In the genomic region with DNA sequence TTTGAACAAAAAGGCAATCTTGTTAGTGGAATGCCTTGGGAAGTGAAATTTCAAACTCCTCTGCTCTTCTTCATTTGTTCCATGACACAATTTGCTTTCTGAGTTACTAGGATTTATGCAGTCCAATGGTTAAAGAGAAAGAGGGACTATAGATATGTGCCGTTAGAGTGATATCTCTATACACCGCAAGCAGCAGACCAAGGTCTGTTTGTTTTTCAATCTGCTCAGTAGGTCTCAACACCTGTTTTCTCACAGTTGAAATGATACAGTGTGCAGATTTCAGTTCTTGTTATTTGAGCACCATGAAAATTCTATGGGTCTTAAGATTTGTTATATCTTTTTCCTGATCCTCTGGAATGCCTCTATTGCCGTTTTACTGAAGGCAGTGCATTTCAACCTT, we compare ENCODE assay signal across 21 cellular contexts.
DNase-seq lines count a peak whose midpoint lies in the region; ATAC-seq and TF ChIP-seq lines count a peak whose summit lies in the region.
"Had no signal": no experiment of that assay in that cellular context is flagged by ENCODE, and none has a peak within 500 bp of the region (broad histone marks: within the 10 kb centered on the region; RNA-seq: fewer than 3 reads in every experiment).

No MANE protein-coding gene starts in this region.

- peaks cover 51% of the 10 kb centered on the region for H3K4me1 Mint-ChIP-seq in chondrocyte (ENCODE audit: low read depth)

- TF ChIP-seq EP300 in ovary (IDR thresholded peaks at IDR 0.05), result no peak

- H3K36me3 Mint-ChIP-seq in chondrocyte (ENCODE audit: low read depth), result no peaks in the 10 kb centered on the region

- no peak overlapping the region for H3K4me2 ChIP-seq in neuronal stem cell (ENCODE audit: insufficient read depth, low read length, poor library complexity, severe bottlenecking)
- H3K4me2 ChIP-seq: A549 had no signal

- H3K27me3 Mint-ChIP-seq in chondrocyte (ENCODE audit: low read depth), result no peaks in the 10 kb centered on the region

- H3K4ac ChIP-seq in neuronal stem cell (ENCODE audit: low read length), result no peak overlapping the region

- H3K4me1 ChIP-seq in neuronal stem cell (ENCODE audit: control insufficient read depth in 2 of 2, insufficient read depth in 1 of 2, low read depth in 1 of 2, low read length in 2 of 2), result peaks cover 0 to 5% of the 10 kb centered on the region in 2 donors
- no peaks in the 10 kb centered on the region for H3K4me1 ChIP-seq in ovary (ENCODE audit: insufficient read depth)

- H2BK15ac ChIP-seq in neuronal stem cell (ENCODE audit: low read length), result no peak overlapping the region

- H2AFZ ChIP-seq in neuronal stem cell (ENCODE audit: low read length), result no peak overlapping the region

- H4K8ac ChIP-seq in neuronal stem cell (ENCODE audit: low read depth, low read length), result no peak overlapping the region

- H3K14ac ChIP-seq in neuronal stem cell (ENCODE audit: low read length), result no peak overlapping the region

- H3K36me3 ChIP-seq in neuronal stem cell (replicated peaks in 1 of 2; ENCODE audit: control insufficient read depth in 2 of 2, insufficient read depth in 2 of 2, low read length in 2 of 2) (no peaks in the 10 kb centered on the region), ovary (no peaks in the 10 kb centered on the region)

- TF ChIP-seq POLR2A in GM18505 (IDR thresholded peaks at IDR 0.05; ENCODE audit: borderline replicate concordance, extremely low read depth, insufficient read depth, insufficient read length) (no peak), ovary (IDR thresholded peaks at IDR 0.05) (no peak)

- no peaks in the 10 kb centered on the region for H3K79me1 ChIP-seq in neuronal stem cell (ENCODE audit: low read depth, low read length)

- H3K27ac ChIP-seq in neuronal stem cell (replicated peaks; ENCODE audit: low read length) (peak overlapping the region; percentile 50), ovary (no peak overlapping the region)
- H3K27ac ChIP-seq: A549 had no signal

- peak; percentile 33 for DNase-seq in NCI-H82 treated with DMSO at 0.1 percent for 48 hours (lab: John Stamatoyannopoulos, UW; ENCODE audit: unreplicated experiment)
- no peak for DNase-seq in chondrocyte (ENCODE audit: low spot score)
- peak; percentile 18 for DNase-seq in neuronal stem cell (ENCODE audit: low spot score)
- DNase-seq in ovary, result no peak
- no peak for DNase-seq in Kasumi-1 (lab: John Stamatoyannopoulos, UW)
- DNase-seq: C1 segment of cervical spinal cord; CD4-positive, alpha-beta memory T cell; COR-L47; HCEC 1CT; KG1; MM.1S; NCI-H2029; NCI-H2227 treated with DMSO at 0.1 percent for 48 hours; NCI-H526 treated with DMSO at 0.1 percent for 48 hours; NK-92 treated with Interleukin-12 subunit alpha and Interleukin-12 subunit beta, amount 100 ng/mL, for 24 hours; PC-3; Right ventricle myocardium superior had no signal

- H2BK5ac ChIP-seq in neuronal stem cell (ENCODE audit: low read length), result no peak overlapping the region

- H3K9me3 Mint-ChIP-seq in chondrocyte (ENCODE audit: low read depth), result no peaks in the 10 kb centered on the region
- H3K9me3 Mint-ChIP-seq: CD4-positive, alpha-beta memory T cell had no signal

- intact Hi-C loops in ovary (cut with DNase I), result no loop called here

- H3K4me3 ChIP-seq in neuronal stem cell (ENCODE audit: low read length in 2 of 2) (no peak overlapping the region), ovary (no peak overlapping the region)
- H3K4me3 ChIP-seq: A549, GM12878 had no signal

- no peak overlapping the region for H3K4me3 Mint-ChIP-seq in chondrocyte (ENCODE audit: unreplicated experiment)
- H3K4me3 Mint-ChIP-seq: CD4-positive, alpha-beta memory T cell had no signal

- H3K23ac ChIP-seq in neuronal stem cell (ENCODE audit: low read depth, low read length, poor library complexity), result no peak overlapping the region

- no peak for TF ChIP-seq CTCF in chondrocyte (IDR thresholded peaks at IDR 0.05)
- no peak for TF ChIP-seq CTCF in ovary (IDR thresholded peaks at IDR 0.05)

- H3K27ac Mint-ChIP-seq in chondrocyte (ENCODE audit: unreplicated experiment), result peak overlapping the region; percentile 13
- H3K27ac Mint-ChIP-seq: CD4-positive, alpha-beta memory T cell had no signal

- H4K91ac ChIP-seq in neuronal stem cell (ENCODE audit: low read depth, low read length, poor library complexity), result no peak overlapping the region

- no peak overlapping the region for H3K18ac ChIP-seq in neuronal stem cell (ENCODE audit: low read length)

- H3K9me3 ChIP-seq in neuronal stem cell (replicated peaks in 1 of 2; ENCODE audit: control insufficient read depth in 2 of 2, insufficient read depth in 1 of 2, low read depth in 1 of 2, low read length in 2 of 2) (no peaks in the 10 kb centered on the region), ovary (no peaks in the 10 kb centered on the region)
- H3K9me3 ChIP-seq: A549 had no signal

- WGBS in neuronal stem cell (ENCODE audit: extremely low coverage in 2 of 2, insufficient read length in 2 of 2, insufficient replicate concordance in 1 of 2), 2 donors, result no CpG with 5 or more reads among the region's 3 CpGs
- 24 to 47% (median 26%) methylated on average over 3 of the region's 3 CpGs for WGBS in ovary, 3 donors

- H2BK12ac ChIP-seq in neuronal stem cell (ENCODE audit: low read length), result no peak overlapping the region

- H3K9ac ChIP-seq in neuronal stem cell (ENCODE audit: low read depth, low read length, poor library complexity), result no peak overlapping the region

- no peak overlapping the region for H2AK5ac ChIP-seq in neuronal stem cell (ENCODE audit: low read depth, low read length)

- no peaks in the 10 kb centered on the region for H3K27me3 ChIP-seq in neuronal stem cell (ENCODE audit: control insufficient read depth in 3 of 3, insufficient read depth in 3 of 3, low read depth in 1 of 3, low read length in 3 of 3)
- H3K27me3 ChIP-seq in ovary, result no peaks in the 10 kb centered on the region

- ATAC-seq in GM18505 (IDR thresholded peaks at IDR 0.05; ENCODE audit: unreplicated experiment) (no peak), GM21717 (IDR thresholded peaks at IDR 0.05; ENCODE audit: unreplicated experiment) (no peak)
- ATAC-seq: A549, GM12878, PC-3 had no signal

- no peak overlapping the region for H2BK120ac ChIP-seq in neuronal stem cell (ENCODE audit: low read depth, low read length)

Comparison
In these comparisons a context has a peak if more than half of its experiments do, and no peak if none do; other contexts are left out.
1. DNase-seq: peak in NCI-H82 treated with DMSO at 0.1 percent for 48 hours (single experiment) and neuronal stem cell (single experiment); none in chondrocyte (single experiment), ovary (0 of 5) and Kasumi-1 (0 of 2).